Comparison of ENCODE assay signal across 1 cellular context in the genomic region with DNA sequence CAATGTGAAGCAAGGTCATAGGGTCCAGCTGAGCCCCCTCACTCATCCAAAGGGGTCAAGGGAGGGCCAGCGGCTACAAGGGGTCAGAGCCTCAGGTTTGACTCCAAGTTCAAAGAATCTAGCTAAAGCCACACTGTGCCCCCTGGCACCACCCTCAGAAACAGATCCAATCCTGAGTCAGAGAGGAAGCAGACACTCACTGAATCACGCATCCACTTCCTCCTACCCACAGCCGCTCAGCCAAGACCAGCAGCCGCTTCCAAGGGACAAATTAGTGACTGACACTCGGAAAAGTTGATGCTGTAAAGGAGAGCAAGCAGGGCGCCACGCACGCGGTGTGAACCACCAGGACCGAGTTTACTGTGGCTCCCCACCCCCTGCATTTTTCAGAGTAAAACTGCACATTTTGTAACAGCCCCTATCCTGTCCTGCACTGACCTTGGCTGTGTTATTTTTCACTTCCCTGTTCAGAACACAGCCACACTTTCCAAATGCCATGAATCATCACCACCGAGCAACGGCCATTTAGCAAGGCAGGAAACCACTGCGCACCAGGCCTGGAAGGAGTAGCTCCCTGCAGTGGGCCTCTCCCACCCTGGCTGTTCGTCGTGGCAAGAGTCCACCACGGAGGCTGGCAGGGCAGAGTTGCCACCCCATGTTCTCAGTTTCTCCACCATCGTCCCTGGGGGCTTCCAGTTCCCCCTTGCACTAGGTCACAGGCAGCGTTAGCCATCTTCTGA.
TF ChIP-seq lines count a peak whose summit lies in the region.

No MANE protein-coding gene starts in this region.

TF ChIP-seq in HepG2, 621 proteins besides CTCF, POLR2A, EP300 and RAD21 (continued from another document and continues in another):
- TF ChIP-seq, protein P1, sequence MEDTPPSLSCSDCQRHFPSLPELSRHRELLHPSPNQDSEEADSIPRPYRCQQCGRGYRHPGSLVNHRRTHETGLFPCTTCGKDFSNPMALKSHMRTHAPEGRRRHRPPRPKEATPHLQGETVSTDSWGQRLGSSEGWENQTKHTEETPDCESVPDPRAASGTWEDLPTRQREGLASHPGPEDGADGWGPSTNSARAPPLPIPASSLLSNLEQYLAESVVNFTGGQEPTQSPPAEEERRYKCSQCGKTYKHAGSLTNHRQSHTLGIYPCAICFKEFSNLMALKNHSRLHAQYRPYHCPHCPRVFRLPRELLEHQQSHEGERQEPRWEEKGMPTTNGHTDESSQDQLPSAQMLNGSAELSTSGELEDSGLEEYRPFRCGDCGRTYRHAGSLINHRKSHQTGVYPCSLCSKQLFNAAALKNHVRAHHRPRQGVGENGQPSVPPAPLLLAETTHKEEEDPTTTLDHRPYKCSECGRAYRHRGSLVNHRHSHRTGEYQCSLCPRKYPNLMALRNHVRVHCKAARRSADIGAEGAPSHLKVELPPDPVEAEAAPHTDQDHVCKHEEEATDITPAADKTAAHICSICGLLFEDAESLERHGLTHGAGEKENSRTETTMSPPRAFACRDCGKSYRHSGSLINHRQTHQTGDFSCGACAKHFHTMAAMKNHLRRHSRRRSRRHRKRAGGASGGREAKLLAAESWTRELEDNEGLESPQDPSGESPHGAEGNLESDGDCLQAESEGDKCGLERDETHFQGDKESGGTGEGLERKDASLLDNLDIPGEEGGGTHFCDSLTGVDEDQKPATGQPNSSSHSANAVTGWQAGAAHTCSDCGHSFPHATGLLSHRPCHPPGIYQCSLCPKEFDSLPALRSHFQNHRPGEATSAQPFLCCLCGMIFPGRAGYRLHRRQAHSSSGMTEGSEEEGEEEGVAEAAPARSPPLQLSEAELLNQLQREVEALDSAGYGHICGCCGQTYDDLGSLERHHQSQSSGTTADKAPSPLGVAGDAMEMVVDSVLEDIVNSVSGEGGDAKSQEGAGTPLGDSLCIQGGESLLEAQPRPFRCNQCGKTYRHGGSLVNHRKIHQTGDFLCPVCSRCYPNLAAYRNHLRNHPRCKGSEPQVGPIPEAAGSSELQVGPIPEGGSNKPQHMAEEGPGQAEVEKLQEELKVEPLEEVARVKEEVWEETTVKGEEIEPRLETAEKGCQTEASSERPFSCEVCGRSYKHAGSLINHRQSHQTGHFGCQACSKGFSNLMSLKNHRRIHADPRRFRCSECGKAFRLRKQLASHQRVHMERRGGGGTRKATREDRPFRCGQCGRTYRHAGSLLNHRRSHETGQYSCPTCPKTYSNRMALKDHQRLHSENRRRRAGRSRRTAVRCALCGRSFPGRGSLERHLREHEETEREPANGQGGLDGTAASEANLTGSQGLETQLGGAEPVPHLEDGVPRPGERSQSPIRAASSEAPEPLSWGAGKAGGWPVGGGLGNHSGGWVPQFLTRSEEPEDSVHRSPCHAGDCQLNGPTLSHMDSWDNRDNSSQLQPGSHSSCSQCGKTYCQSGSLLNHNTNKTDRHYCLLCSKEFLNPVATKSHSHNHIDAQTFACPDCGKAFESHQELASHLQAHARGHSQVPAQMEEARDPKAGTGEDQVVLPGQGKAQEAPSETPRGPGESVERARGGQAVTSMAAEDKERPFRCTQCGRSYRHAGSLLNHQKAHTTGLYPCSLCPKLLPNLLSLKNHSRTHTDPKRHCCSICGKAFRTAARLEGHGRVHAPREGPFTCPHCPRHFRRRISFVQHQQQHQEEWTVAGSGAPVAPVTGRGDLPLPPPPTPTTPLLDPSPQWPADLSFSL (CRISPR knock-in tag; IDR thresholded peaks at IDR 0.05), result 0 out of 2 replicates have a peak, but pooled peaks have one; percentile 40
- TF ChIP-seq HES4 (CRISPR knock-in tag; IDR thresholded peaks at IDR 0.05; ENCODE audit: borderline replicate concordance) (no peak), SMARCE1 (IDR thresholded peaks at IDR 0.05; ENCODE audit: borderline replicate concordance) (no peak), ZNF317 (CRISPR knock-in tag; IDR thresholded peaks at IDR 0.05) (no peak), ZNF510 (CRISPR knock-in tag; IDR thresholded peaks at IDR 0.05; ENCODE audit: low read depth) (0 out of 2 replicates have a peak, but pooled peaks have one; percentile 44), ZNF224 (CRISPR knock-in tag; IDR thresholded peaks at IDR 0.05) (peak; percentile 40; the same call in 1 of the 2 replicates), RBAK (CRISPR knock-in tag; IDR thresholded peaks at IDR 0.05) (no peak), SYNCRIP (IDR thresholded peaks at IDR 0.05; ENCODE audit: insufficient read depth, low read depth, low read length) (no peak), TCF7L2 (IDR thresholded peaks at IDR 0.05; ENCODE audit: low read depth, low read length) (no peak), CENPT (CRISPR knock-in tag; IDR thresholded peaks at IDR 0.05; ENCODE audit: low read depth) (no peak), CBX1 (IDR thresholded peaks at IDR 0.05; ENCODE audit: low read depth) (peak; percentile 72), ZNF781 (CRISPR knock-in tag; IDR thresholded peaks at IDR 0.05; ENCODE audit: borderline replicate concordance, not compliant biosample characterization) (no peak), SNAPC2 (CRISPR knock-in tag; IDR thresholded peaks at IDR 0.05) (peak; percentile 79; the same call in 1 of the 2 replicates), KDM2A (CRISPR knock-in tag; IDR thresholded peaks at IDR 0.05; ENCODE audit: borderline replicate concordance, low read depth) (no peak; the same call in 1 of the 2 replicates), ZNF75D (CRISPR knock-in tag; IDR thresholded peaks at IDR 0.05; ENCODE audit: borderline replicate concordance) (no peak), PAF1 (CRISPR knock-in tag; IDR thresholded peaks at IDR 0.05) (no peak), RXRA (CRISPR knock-in tag; IDR thresholded peaks at IDR 0.05) (peak; percentile 97), ARID2 (CRISPR knock-in tag; IDR thresholded peaks at IDR 0.05; ENCODE audit: borderline replicate concordance) (peak; percentile 89), NAIF1 (CRISPR knock-in tag; IDR thresholded peaks at IDR 0.05; ENCODE audit: borderline replicate concordance) (no peak)
- TF ChIP-seq, protein P2, sequence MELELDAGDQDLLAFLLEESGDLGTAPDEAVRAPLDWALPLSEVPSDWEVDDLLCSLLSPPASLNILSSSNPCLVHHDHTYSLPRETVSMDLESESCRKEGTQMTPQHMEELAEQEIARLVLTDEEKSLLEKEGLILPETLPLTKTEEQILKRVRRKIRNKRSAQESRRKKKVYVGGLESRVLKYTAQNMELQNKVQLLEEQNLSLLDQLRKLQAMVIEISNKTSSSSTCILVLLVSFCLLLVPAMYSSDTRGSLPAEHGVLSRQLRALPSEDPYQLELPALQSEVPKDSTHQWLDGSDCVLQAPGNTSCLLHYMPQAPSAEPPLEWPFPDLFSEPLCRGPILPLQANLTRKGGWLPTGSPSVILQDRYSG (CRISPR knock-in tag; IDR thresholded peaks at IDR 0.05), result no peak
- TF ChIP-seq, protein P3, sequence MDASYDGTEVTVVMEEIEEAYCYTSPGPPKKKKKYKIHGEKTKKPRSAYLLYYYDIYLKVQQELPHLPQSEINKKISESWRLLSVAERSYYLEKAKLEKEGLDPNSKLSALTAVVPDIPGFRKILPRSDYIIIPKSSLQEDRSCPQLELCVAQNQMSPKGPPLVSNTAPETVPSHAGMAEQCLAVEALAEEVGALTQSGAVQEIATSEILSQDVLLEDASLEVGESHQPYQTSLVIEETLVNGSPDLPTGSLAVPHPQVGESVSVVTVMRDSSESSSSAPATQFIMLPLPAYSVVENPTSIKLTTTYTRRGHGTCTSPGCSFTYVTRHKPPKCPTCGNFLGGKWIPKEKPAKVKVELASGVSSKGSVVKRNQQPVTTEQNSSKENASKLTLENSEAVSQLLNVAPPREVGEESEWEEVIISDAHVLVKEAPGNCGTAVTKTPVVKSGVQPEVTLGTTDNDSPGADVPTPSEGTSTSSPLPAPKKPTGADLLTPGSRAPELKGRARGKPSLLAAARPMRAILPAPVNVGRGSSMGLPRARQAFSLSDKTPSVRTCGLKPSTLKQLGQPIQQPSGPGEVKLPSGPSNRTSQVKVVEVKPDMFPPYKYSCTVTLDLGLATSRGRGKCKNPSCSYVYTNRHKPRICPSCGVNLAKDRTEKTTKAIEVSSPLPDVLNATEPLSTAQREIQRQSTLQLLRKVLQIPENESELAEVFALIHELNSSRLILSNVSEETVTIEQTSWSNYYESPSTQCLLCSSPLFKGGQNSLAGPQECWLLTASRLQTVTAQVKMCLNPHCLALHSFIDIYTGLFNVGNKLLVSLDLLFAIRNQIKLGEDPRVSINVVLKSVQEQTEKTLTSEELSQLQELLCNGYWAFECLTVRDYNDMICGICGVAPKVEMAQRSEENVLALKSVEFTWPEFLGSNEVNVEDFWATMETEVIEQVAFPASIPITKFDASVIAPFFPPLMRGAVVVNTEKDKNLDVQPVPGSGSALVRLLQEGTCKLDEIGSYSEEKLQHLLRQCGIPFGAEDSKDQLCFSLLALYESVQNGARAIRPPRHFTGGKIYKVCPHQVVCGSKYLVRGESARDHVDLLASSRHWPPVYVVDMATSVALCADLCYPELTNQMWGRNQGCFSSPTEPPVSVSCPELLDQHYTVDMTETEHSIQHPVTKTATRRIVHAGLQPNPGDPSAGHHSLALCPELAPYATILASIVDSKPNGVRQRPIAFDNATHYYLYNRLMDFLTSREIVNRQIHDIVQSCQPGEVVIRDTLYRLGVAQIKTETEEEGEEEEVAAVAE (CRISPR knock-in tag; IDR thresholded peaks at IDR 0.05; ENCODE audit: borderline replicate concordance), result no peak
- TF ChIP-seq, protein P4, sequence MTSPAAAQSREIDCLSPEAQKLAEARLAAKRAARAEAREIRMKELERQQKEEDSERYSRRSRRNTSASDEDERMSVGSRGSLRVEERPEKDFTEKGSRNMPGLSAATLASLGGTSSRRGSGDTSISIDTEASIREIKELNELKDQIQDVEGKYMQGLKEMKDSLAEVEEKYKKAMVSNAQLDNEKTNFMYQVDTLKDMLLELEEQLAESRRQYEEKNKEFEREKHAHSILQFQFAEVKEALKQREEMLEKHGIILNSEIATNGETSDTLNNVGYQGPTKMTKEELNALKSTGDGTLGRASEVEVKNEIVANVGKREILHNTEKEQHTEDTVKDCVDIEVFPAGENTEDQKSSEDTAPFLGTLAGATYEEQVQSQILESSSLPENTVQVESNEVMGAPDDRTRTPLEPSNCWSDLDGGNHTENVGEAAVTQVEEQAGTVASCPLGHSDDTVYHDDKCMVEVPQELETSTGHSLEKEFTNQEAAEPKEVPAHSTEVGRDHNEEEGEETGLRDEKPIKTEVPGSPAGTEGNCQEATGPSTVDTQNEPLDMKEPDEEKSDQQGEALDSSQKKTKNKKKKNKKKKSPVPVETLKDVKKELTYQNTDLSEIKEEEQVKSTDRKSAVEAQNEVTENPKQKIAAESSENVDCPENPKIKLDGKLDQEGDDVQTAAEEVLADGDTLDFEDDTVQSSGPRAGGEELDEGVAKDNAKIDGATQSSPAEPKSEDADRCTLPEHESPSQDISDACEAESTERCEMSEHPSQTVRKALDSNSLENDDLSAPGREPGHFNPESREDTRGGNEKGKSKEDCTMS (CRISPR knock-in tag; conservative IDR thresholded peaks at IDR 0.05), result no peak
- TF ChIP-seq, protein P5, sequence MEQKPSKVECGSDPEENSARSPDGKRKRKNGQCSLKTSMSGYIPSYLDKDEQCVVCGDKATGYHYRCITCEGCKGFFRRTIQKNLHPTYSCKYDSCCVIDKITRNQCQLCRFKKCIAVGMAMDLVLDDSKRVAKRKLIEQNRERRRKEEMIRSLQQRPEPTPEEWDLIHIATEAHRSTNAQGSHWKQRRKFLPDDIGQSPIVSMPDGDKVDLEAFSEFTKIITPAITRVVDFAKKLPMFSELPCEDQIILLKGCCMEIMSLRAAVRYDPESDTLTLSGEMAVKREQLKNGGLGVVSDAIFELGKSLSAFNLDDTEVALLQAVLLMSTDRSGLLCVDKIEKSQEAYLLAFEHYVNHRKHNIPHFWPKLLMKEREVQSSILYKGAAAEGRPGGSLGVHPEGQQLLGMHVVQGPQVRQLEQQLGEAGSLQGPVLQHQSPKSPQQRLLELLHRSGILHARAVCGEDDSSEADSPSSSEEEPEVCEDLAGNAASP (CRISPR knock-in tag; IDR thresholded peaks at IDR 0.05; ENCODE audit: borderline replicate concordance), result peak; percentile 85; the same call in 1 of the 2 replicates
- TF ChIP-seq, protein P6, sequence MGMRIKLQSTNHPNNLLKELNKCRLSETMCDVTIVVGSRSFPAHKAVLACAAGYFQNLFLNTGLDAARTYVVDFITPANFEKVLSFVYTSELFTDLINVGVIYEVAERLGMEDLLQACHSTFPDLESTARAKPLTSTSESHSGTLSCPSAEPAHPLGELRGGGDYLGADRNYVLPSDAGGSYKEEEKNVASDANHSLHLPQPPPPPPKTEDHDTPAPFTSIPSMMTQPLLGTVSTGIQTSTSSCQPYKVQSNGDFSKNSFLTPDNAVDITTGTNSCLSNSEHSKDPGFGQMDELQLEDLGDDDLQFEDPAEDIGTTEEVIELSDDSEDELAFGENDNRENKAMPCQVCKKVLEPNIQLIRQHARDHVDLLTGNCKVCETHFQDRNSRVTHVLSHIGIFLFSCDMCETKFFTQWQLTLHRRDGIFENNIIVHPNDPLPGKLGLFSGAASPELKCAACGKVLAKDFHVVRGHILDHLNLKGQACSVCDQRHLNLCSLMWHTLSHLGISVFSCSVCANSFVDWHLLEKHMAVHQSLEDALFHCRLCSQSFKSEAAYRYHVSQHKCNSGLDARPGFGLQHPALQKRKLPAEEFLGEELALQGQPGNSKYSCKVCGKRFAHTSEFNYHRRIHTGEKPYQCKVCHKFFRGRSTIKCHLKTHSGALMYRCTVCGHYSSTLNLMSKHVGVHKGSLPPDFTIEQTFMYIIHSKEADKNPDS (CRISPR knock-in tag; IDR thresholded peaks at IDR 0.05), result no peak
- TF ChIP-seq, protein P7, sequence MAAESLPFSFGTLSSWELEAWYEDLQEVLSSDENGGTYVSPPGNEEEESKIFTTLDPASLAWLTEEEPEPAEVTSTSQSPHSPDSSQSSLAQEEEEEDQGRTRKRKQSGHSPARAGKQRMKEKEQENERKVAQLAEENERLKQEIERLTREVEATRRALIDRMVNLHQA (CRISPR knock-in tag; IDR thresholded peaks at IDR 0.05), result no peak
- TF ChIP-seq, protein P8, sequence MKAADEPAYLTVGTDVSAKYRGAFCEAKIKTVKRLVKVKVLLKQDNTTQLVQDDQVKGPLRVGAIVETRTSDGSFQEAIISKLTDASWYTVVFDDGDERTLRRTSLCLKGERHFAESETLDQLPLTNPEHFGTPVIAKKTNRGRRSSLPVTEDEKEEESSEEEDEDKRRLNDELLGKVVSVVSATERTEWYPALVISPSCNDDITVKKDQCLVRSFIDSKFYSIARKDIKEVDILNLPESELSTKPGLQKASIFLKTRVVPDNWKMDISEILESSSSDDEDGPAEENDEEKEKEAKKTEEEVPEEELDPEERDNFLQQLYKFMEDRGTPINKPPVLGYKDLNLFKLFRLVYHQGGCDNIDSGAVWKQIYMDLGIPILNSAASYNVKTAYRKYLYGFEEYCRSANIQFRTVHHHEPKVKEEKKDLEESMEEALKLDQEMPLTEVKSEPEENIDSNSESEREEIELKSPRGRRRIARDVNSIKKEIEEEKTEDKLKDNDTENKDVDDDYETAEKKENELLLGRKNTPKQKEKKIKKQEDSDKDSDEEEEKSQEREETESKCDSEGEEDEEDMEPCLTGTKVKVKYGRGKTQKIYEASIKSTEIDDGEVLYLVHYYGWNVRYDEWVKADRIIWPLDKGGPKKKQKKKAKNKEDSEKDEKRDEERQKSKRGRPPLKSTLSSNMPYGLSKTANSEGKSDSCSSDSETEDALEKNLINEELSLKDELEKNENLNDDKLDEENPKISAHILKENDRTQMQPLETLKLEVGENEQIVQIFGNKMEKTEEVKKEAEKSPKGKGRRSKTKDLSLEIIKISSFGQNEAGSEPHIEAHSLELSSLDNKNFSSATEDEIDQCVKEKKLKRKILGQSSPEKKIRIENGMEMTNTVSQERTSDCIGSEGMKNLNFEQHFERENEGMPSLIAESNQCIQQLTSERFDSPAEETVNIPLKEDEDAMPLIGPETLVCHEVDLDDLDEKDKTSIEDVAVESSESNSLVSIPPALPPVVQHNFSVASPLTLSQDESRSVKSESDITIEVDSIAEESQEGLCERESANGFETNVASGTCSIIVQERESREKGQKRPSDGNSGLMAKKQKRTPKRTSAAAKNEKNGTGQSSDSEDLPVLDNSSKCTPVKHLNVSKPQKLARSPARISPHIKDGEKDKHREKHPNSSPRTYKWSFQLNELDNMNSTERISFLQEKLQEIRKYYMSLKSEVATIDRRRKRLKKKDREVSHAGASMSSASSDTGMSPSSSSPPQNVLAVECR (CRISPR knock-in tag; IDR thresholded peaks at IDR 0.05; ENCODE audit: borderline replicate concordance), result peak; percentile 31; the same call in 1 of the 2 replicates
